In the genomic region with DNA sequence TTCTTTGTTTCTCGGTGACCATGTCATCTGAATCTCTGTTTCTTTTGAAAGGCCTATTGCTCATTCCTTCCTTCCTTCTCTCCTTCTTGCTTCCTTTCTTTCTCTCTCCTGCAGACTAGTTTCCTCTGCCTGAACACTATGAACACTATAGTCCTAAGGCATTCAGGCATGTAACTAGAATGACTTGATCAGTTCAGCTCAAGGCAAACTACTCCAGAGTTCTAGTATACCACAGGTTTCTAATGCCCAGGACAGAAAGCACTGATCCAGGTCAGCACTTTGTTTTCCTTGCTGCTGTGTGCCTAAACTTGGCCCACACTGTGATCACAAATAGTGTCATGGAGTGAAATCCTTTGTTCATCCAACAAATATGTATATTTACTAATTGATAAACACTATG, we compare ENCODE assay signal across 15 cellular contexts.
DNase-seq lines count a peak whose midpoint lies in the region; ATAC-seq and TF ChIP-seq lines count a peak whose summit lies in the region.
"Had no signal": no experiment of that assay in that cellular context is flagged by ENCODE, and none has a peak within 500 bp of the region (broad histone marks: within the 10 kb centered on the region; RNA-seq: fewer than 3 reads in every experiment).

No MANE protein-coding gene starts in this region.

- H4K91ac ChIP-seq in neuronal stem cell (ENCODE audit: low read depth, low read length, poor library complexity): no peak overlapping the region

- H2BK12ac ChIP-seq in neuronal stem cell (ENCODE audit: low read length): no peak overlapping the region

- H3K27me3 ChIP-seq in neuronal stem cell (ENCODE audit: control insufficient read depth in 3 of 3, insufficient read depth in 3 of 3, low read depth in 1 of 3, low read length in 3 of 3) (no peaks in the 10 kb centered on the region), prostate gland (replicated peaks; ENCODE audit: insufficient read depth) (no peaks in the 10 kb centered on the region)

- H3K27me3 Mint-ChIP-seq in WTC11 (ENCODE audit: low read depth): no peaks in the 10 kb centered on the region
- H3K27me3 Mint-ChIP-seq: B cell; CD4-positive, alpha-beta T cell had no signal

- H3K36me3 ChIP-seq in neuronal stem cell (replicated peaks in 1 of 2; ENCODE audit: control insufficient read depth in 2 of 2, insufficient read depth in 2 of 2, low read length in 2 of 2) (no peaks in the 10 kb centered on the region), prostate gland (no peaks in the 10 kb centered on the region)

- H3K18ac ChIP-seq in neuronal stem cell (ENCODE audit: low read length): no peak overlapping the region

- no peak overlapping the region for H3K4ac ChIP-seq in neuronal stem cell (ENCODE audit: low read length)

- peaks cover 35% of the 10 kb centered on the region for H3K4me1 Mint-ChIP-seq in WTC11
- H3K4me1 Mint-ChIP-seq: B cell had no signal

- TF ChIP-seq CTCF in WTC11 (IDR thresholded peaks at IDR 0.05) (no peak), prostate gland (IDR thresholded peaks at IDR 0.05) (no peak)

- peak; percentile 51 for ATAC-seq in WTC11

- CTCF ChIA-PET in WTC11 (lab: Charles Lee): no interaction called here

- no peaks in the 10 kb centered on the region for H3K9me3 Mint-ChIP-seq in WTC11
- H3K9me3 Mint-ChIP-seq: CD4-positive, alpha-beta T cell; HFFc6 had no signal

- H3K4me2 ChIP-seq in neuronal stem cell (ENCODE audit: insufficient read depth, low read length, poor library complexity, severe bottlenecking): no peak overlapping the region

- H3K9ac ChIP-seq in neuronal stem cell (ENCODE audit: low read depth, low read length, poor library complexity): no peak overlapping the region

- H3K4me1 ChIP-seq in neuronal stem cell (ENCODE audit: control insufficient read depth in 2 of 2, insufficient read depth in 1 of 2, low read depth in 1 of 2, low read length in 2 of 2) (peaks cover 2 to 5% of the 10 kb centered on the region in 2 donors), prostate gland (replicated peaks) (no peaks in the 10 kb centered on the region)

- H2BK5ac ChIP-seq in neuronal stem cell (ENCODE audit: low read length): no peak overlapping the region

- intact Hi-C loops in prostate gland (cut with DNase I): no loop called here

- H3K14ac ChIP-seq in neuronal stem cell (ENCODE audit: low read length): no peak overlapping the region

- no peak overlapping the region for H4K8ac ChIP-seq in neuronal stem cell (ENCODE audit: low read depth, low read length)

- H3K27ac ChIP-seq in neuronal stem cell (replicated peaks; ENCODE audit: low read length) (no peak overlapping the region), prostate gland (no peak overlapping the region)
- H3K27ac ChIP-seq: HL-60 had no signal

- H3K9me3 ChIP-seq in neuronal stem cell (replicated peaks in 1 of 2; ENCODE audit: control insufficient read depth in 2 of 2, insufficient read depth in 1 of 2, low read depth in 1 of 2, low read length in 2 of 2) (no peaks in the 10 kb centered on the region), prostate gland (no peaks in the 10 kb centered on the region)

- no peak overlapping the region for H2BK120ac ChIP-seq in neuronal stem cell (ENCODE audit: low read depth, low read length)

- peak overlapping the region; percentile 57 for H2AFZ ChIP-seq in neuronal stem cell (ENCODE audit: low read length)

- no peaks in the 10 kb centered on the region for H3K36me3 Mint-ChIP-seq in WTC11

- no peak for DNase-seq in WTC11 (ENCODE audit: low spot score)
- peak; percentile 44 for DNase-seq in foreskin melanocyte
- DNase-seq in neuronal stem cell (ENCODE audit: low spot score): no peak
- no peak for DNase-seq in islet precursor cell
- DNase-seq in activated T-cell treated with anti-CD3 and anti-CD28 coated beads, Interleukin-2, amount 50 U/mL, for 48 hours: no peak
- DNase-seq in GOT3 (lab: John Stamatoyannopoulos, UW): no peak
- DNase-seq in prostate gland (ENCODE audit: low spot score): no peak
- DNase-seq: C1 segment of cervical spinal cord; Calu3; CD4-positive, alpha-beta T cell; DMS 273 treated with DMSO at 0.1 percent for 48 hours; HCEC 1CT; HFFc6 had no signal

- no peak overlapping the region for H3K4me3 Mint-ChIP-seq in WTC11
- H3K4me3 Mint-ChIP-seq: B cell; CD4-positive, alpha-beta T cell; HFFc6 had no signal

- no peak for TF ChIP-seq POLR2A in prostate gland (IDR thresholded peaks at IDR 0.05)

- no peak overlapping the region for H2BK15ac ChIP-seq in neuronal stem cell (ENCODE audit: low read length)

- H3K79me1 ChIP-seq in neuronal stem cell (ENCODE audit: low read depth, low read length): no peaks in the 10 kb centered on the region

- POLR2A ChIA-PET in WTC11 (lab: Charles Lee): no interaction called here

- H3K27ac Mint-ChIP-seq in WTC11: peak overlapping the region; percentile 87
- H3K27ac Mint-ChIP-seq: B cell; CD4-positive, alpha-beta T cell; HFFc6 had no signal

- H2AK5ac ChIP-seq in neuronal stem cell (ENCODE audit: low read depth, low read length): no peak overlapping the region

- no CpG with 5 or more reads among the region's 1 CpG for WGBS in neuronal stem cell (ENCODE audit: extremely low coverage in 2 of 2, insufficient read length in 2 of 2, insufficient replicate concordance in 1 of 2), 2 donors
- WGBS in prostate gland: 86% methylated on average over 1 of the region's 1 CpG

- no peak overlapping the region for H3K23ac ChIP-seq in neuronal stem cell (ENCODE audit: low read depth, low read length, poor library complexity)

- H3K4me3 ChIP-seq in neuronal stem cell (ENCODE audit: low read length in 2 of 2) (no peak overlapping the region), prostate gland (no peak overlapping the region)

TF ChIP-seq in WTC11, 78 proteins besides CTCF, POLR2A, EP300 and RAD21:
- TF ChIP-seq FOXK1 (CRISPR knock-in tag; IDR thresholded peaks at IDR 0.05) (no peak), ZNF423 (CRISPR knock-in tag; IDR thresholded peaks at IDR 0.05) (no peak), TCF7 (CRISPR knock-in tag; IDR thresholded peaks at IDR 0.05; ENCODE audit: low read depth) (no peak), ATF1 (CRISPR knock-in tag; IDR thresholded peaks at IDR 0.05) (no peak), MXD4 (CRISPR knock-in tag; IDR thresholded peaks at IDR 0.05; ENCODE audit: borderline replicate concordance) (no peak)
- TF ChIP-seq, protein P1, sequence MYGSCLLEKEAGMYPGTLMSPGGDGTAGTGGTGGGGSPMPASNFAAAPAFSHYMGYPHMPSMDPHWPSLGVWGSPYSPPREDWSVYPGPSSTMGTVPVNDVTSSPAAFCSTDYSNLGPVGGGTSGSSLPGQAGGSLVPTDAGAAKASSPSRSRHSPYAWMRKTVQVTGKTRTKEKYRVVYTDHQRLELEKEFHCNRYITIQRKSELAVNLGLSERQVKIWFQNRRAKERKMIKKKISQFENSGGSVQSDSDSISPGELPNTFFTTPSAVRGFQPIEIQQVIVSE (CRISPR knock-in tag; IDR thresholded peaks at IDR 0.05; ENCODE audit: borderline replicate concordance): no peak
- TF ChIP-seq, protein P2, sequence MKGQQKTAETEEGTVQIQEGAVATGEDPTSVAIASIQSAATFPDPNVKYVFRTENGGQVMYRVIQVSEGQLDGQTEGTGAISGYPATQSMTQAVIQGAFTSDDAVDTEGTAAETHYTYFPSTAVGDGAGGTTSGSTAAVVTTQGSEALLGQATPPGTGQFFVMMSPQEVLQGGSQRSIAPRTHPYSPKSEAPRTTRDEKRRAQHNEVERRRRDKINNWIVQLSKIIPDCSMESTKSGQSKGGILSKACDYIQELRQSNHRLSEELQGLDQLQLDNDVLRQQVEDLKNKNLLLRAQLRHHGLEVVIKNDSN (CRISPR knock-in tag; IDR thresholded peaks at IDR 0.05): no peak
TF ChIP-seq in WTC11: peak in this region for 0.
